In genomic region chr22:37817705-37818311, GRCh38 we compare ENCODE assay signal across 9 cellular contexts. TPM values are rescaled to one million over a fixed set of nuclear protein-coding genes. Genes with fewer than 3 reads are reported as not detected.
A peak's percentile ranks its signal among the peaks of the same experiment; 100 is the strongest.
DNase-seq lines count a peak whose midpoint lies in the region; ATAC-seq and TF ChIP-seq lines count a peak whose summit lies in the region.
"Had no signal": no experiment of that assay in that cellular context is flagged by ENCODE, and none has a peak within 500 bp of the region (broad histone marks: within the 10 kb centered on the region; RNA-seq: fewer than 3 reads in every experiment).

No MANE protein-coding gene starts in this region.

- no peak overlapping the region for H3K4ac ChIP-seq in mesendoderm (ENCODE audit: low read depth, low read length)

- peak; percentile 64 to 88 (median 76) for DNase-seq in CD8-positive, alpha-beta T cell
- DNase-seq in NCI-H82 (lab: John Stamatoyannopoulos, UW) (peak; percentile 79), mesendoderm (peak; percentile 90), cortex of kidney (lab: John Stamatoyannopoulos, UW) (no peak)
- peak; percentile 31 to 76 for DNase-seq in activated CD8-positive, alpha-beta memory T cell treated with anti-CD3 and anti-CD28 coated beads for 1 hour (ENCODE audit: extremely low read depth in 1 of 2, low read depth in 1 of 2)
- peak; percentile 62 to 69 (median 62) for DNase-seq in effector memory CD4-positive, alpha-beta T cell
- peak; percentile 64 to 86 (median 65) for DNase-seq in stimulated activated CD4-positive, alpha-beta T cell treated with anti-CD3 and anti-CD28 coated beads, TNF-alpha, amount 100 ng/mL, for 48 hours (ENCODE audit: low read depth in 3 of 3)

- H4K8ac ChIP-seq in mesendoderm (ENCODE audit: low read depth, low read length), result no peak overlapping the region

- H3K36me3 ChIP-seq in CD8-positive, alpha-beta T cell (ENCODE audit: insufficient read depth, low read length), result no peaks in the 10 kb centered on the region
- no peaks in the 10 kb centered on the region for H3K36me3 ChIP-seq in effector memory CD4-positive, alpha-beta T cell (ENCODE audit: control insufficient read depth, insufficient read depth, low read length)
- no peaks in the 10 kb centered on the region for H3K36me3 ChIP-seq in mesendoderm (ENCODE audit: control insufficient read depth, insufficient read depth, low read length)

- H2AK5ac ChIP-seq in mesendoderm (ENCODE audit: low read length), result no peak overlapping the region

- POLR2A ChIA-PET in CD8-positive, alpha-beta T cell (lab: Charles Lee), result interaction anchor here (0.8 to 1.5 kb wide), 6 partner anchors 9 to 45 kb away, joined by 3 to 7 read pairs (median 4); partner anchors contain the start of gene ANKRD54

- no peak overlapping the region for H2BK120ac ChIP-seq in mesendoderm (ENCODE audit: low read depth, low read length)

- peak; percentile 86 for ATAC-seq in CD8-positive, alpha-beta T cell
- peak; percentile 52 for ATAC-seq in HG02885 (IDR thresholded peaks at IDR 0.05; ENCODE audit: poor library complexity, unreplicated experiment)

- H3K4me3 ChIP-seq in CD8-positive, alpha-beta T cell (ENCODE audit: low read depth, low read length), result peak overlapping the region; percentile 38
- peak overlapping the region; percentile 49 for H3K4me3 ChIP-seq in effector memory CD4-positive, alpha-beta T cell (ENCODE audit: insufficient read depth, low read depth, low read length, poor library complexity, severe bottlenecking)
- H3K4me3 ChIP-seq in mesendoderm (ENCODE audit: low read length), result peak overlapping the region; percentile 15

- no peak overlapping the region for H3K27ac ChIP-seq in CD8-positive, alpha-beta T cell (ENCODE audit: low read depth, low read length)
- peak overlapping the region; percentile 39 for H3K27ac ChIP-seq in effector memory CD4-positive, alpha-beta T cell (ENCODE audit: insufficient read depth, low read length, poor library complexity, severe bottlenecking)
- peak overlapping the region; percentile 27 for H3K27ac ChIP-seq in mesendoderm (ENCODE audit: low read depth, low read length)

- H3K27ac Mint-ChIP-seq in CD8-positive, alpha-beta T cell, result no peak overlapping the region
- H3K27ac Mint-ChIP-seq: T-helper 1 cell treated with Interleukin-12 subunit alpha and Interleukin-12 subunit beta and Interleukin-4 antibody, amounts not matched to agents 30 μg/mL and 1 μg/mL, for 36 hours had no signal

- peak; percentile 86 for TF ChIP-seq CTCF in CD8-positive, alpha-beta T cell (IDR thresholded peaks at IDR 0.05)

- H2BK15ac ChIP-seq in mesendoderm (replicated peaks; ENCODE audit: low read depth), result no peak overlapping the region

- peaks cover 16% of the 10 kb centered on the region for H3K27me3 Mint-ChIP-seq in CD8-positive, alpha-beta T cell (ENCODE audit: low read depth)

- no peaks in the 10 kb centered on the region for H3K9me3 ChIP-seq in CD8-positive, alpha-beta T cell (ENCODE audit: low read length)
- H3K9me3 ChIP-seq in effector memory CD4-positive, alpha-beta T cell (ENCODE audit: control insufficient read depth, low read length), result no peaks in the 10 kb centered on the region

- peak overlapping the region; percentile 63 for H2BK5ac ChIP-seq in mesendoderm (ENCODE audit: low read length)

- peak overlapping the region; percentile 95 for H3K4me2 ChIP-seq in mesendoderm (ENCODE audit: low read length)

- peak overlapping the region; percentile 65 for H3K4me3 Mint-ChIP-seq in CD8-positive, alpha-beta T cell
- H3K4me3 Mint-ChIP-seq: T-helper 1 cell treated with Interleukin-12 subunit alpha and Interleukin-12 subunit beta and Interleukin-4 antibody, amounts not matched to agents 30 μg/mL and 1 μg/mL, for 36 hours had no signal

- intact Hi-C loops in CD8-positive, alpha-beta T cell (cut with DNase I, micrococcal nuclease), result loop anchor here (1.0 kb wide), 5 partner anchors 10 to 147 kb away; partner anchors contain the start of gene ANKRD54 (in 1 of the 2)

- no peaks in the 10 kb centered on the region for H3K9me3 Mint-ChIP-seq in CD8-positive, alpha-beta T cell
- H3K9me3 Mint-ChIP-seq: T-helper 1 cell treated with Interleukin-12 subunit alpha and Interleukin-12 subunit beta and Interleukin-4 antibody, amounts not matched to agents 30 μg/mL and 1 μg/mL, for 36 hours had no signal

- H3K56ac ChIP-seq in mesendoderm (ENCODE audit: low read length), result peak overlapping the region; percentile 96

- no peak overlapping the region for H4K5ac ChIP-seq in mesendoderm (ENCODE audit: low read length)

- CTCF ChIA-PET in CD8-positive, alpha-beta T cell (lab: Charles Lee), result interaction anchor here (0.5 to 6.9 kb wide), 35 partner anchors 8 to 899 kb away, joined by 3 to 153 read pairs (median 5); partner anchors contain the start of genes GCAT and MICALL1

- H3K4me1 ChIP-seq in CD8-positive, alpha-beta T cell (ENCODE audit: insufficient read depth, low read length), result peaks cover 16% of the 10 kb centered on the region
- H3K4me1 ChIP-seq in effector memory CD4-positive, alpha-beta T cell (ENCODE audit: control insufficient read depth, insufficient read depth, low read length, poor library complexity, severe bottlenecking), result peaks cover 19% of the 10 kb centered on the region
- peaks cover 5% of the 10 kb centered on the region for H3K4me1 ChIP-seq in mesendoderm (ENCODE audit: control insufficient read depth, low read depth, low read length)

- peak overlapping the region; percentile 80 for H3K9ac ChIP-seq in mesendoderm (ENCODE audit: low read length)

- peaks cover 15% of the 10 kb centered on the region for H3K4me1 Mint-ChIP-seq in CD8-positive, alpha-beta T cell (ENCODE audit: low read depth)

- no peak overlapping the region for H3K23ac ChIP-seq in mesendoderm (ENCODE audit: low read length)

- H3K79me1 ChIP-seq in mesendoderm (ENCODE audit: low read length), result no peaks in the 10 kb centered on the region

- no peaks in the 10 kb centered on the region for H3K79me2 ChIP-seq in mesendoderm (ENCODE audit: control insufficient read depth, insufficient read depth, low read length)

- no CpG with 5 or more reads among the region's 27 CpGs for WGBS in mesendoderm (ENCODE audit: extremely low coverage, insufficient coverage, low lambda C conversion rate)

- H3K36me3 Mint-ChIP-seq in CD8-positive, alpha-beta T cell, result no peaks in the 10 kb centered on the region

- no peak overlapping the region for H3K18ac ChIP-seq in mesendoderm (ENCODE audit: low read length)

- no peaks in the 10 kb centered on the region for H3K27me3 ChIP-seq in CD8-positive, alpha-beta T cell (ENCODE audit: insufficient read depth, low read length)
- H3K27me3 ChIP-seq in effector memory CD4-positive, alpha-beta T cell (replicated peaks; ENCODE audit: control insufficient read depth, insufficient read depth, low read length, poor library complexity, severe bottlenecking), result no peaks in the 10 kb centered on the region
- peaks cover 6% of the 10 kb centered on the region for H3K27me3 ChIP-seq in mesendoderm (ENCODE audit: insufficient read depth, low read length, poor library complexity)

RNA-seq across cellular contexts. Expression of gene GALR3, which starts 5.4 kb away (rescaled TPM):
- not detected for total RNA-seq in CD8-positive, alpha-beta T cell
- polyA plus RNA-seq in mesendoderm (2013, experiment 1 of 2), result not detected
- polyA plus RNA-seq in mesendoderm (2013, experiment 2 of 2), result 0.03 TPM

RNA-seq across cellular contexts. Expression of gene GCAT, which starts 10.1 kb away (rescaled TPM):
- 1 to 10 TPM; 1.3 to 1.6 TPM for total RNA-seq in CD8-positive, alpha-beta T cell
- 6.8 TPM for polyA plus RNA-seq in mesendoderm (2013, experiment 1 of 2)
- 6.9 TPM for polyA plus RNA-seq in mesendoderm (2013, experiment 2 of 2)

RNA-seq across cellular contexts. Expression of gene ANKRD54, which starts 26.3 kb away (rescaled TPM):
- 10 to 100 TPM; 18.8 to 21.4 TPM for total RNA-seq in CD8-positive, alpha-beta T cell
- 8.0 TPM for polyA plus RNA-seq in mesendoderm (2013, experiment 1 of 2)
- 9.1 TPM for polyA plus RNA-seq in mesendoderm (2013, experiment 2 of 2)

RNA-seq across cellular contexts. Expression of gene EIF3L, which starts 31.4 kb away (rescaled TPM):
- total RNA-seq in CD8-positive, alpha-beta T cell, result 100 to 1,000 TPM; 510 to 518 TPM
- 600 TPM for polyA plus RNA-seq in mesendoderm (2013, experiment 1 of 2)
- polyA plus RNA-seq in mesendoderm (2013, experiment 2 of 2), result 594 TPM
